Comparison of ENCODE assay signal across 8 cellular contexts in genomic region chr13:110912651-110913051, GRCh38. TPM values are rescaled to one million over a fixed set of nuclear protein-coding genes. Genes with fewer than 3 reads are reported as not detected.
DNase-seq lines count a peak whose midpoint lies in the region; ATAC-seq, FAIRE-seq and TF ChIP-seq lines count a peak whose summit lies in the region.

No MANE protein-coding gene starts in this region.

- H3K4me3 Mint-ChIP-seq in astrocyte (ENCODE audit: unreplicated experiment): peak overlapping the region; percentile 92

- H3K4me2 ChIP-seq in astrocyte (ENCODE audit: low read length): peak overlapping the region; percentile 95

- no peak for ATAC-seq in lung (ENCODE audit: insufficient read depth, low FRiP score)
- no peak for ATAC-seq in HG03571 (IDR thresholded peaks at IDR 0.05; ENCODE audit: unreplicated experiment)
- no peak for ATAC-seq in HG02642 (IDR thresholded peaks at IDR 0.05; ENCODE audit: poor library complexity, unreplicated experiment)
- no peak for ATAC-seq in GM18505 (IDR thresholded peaks at IDR 0.05; ENCODE audit: unreplicated experiment)

- TF ChIP-seq CTCF in astrocyte (IDR thresholded peaks at IDR 0.05; ENCODE audit: insufficient read depth, low read depth, low read length) (no peak), lung (IDR thresholded peaks at IDR 0.05; ENCODE audit: control extremely low read depth, extremely low read depth) (no peak)

- peaks cover 63% of the 10 kb centered on the region for H4K20me1 ChIP-seq in astrocyte (ENCODE audit: insufficient read depth, low read length)

- H3K9me3 ChIP-seq in astrocyte (ENCODE audit: insufficient read depth, low read depth, low read length) (no peaks in the 10 kb centered on the region), lung (ENCODE audit: control insufficient read depth in 2 of 2, insufficient read depth in 1 of 2, low read length in 1 of 2) (no peaks in the 10 kb centered on the region)

- peaks cover 38% of the 10 kb centered on the region for H3K4me1 Mint-ChIP-seq in astrocyte (ENCODE audit: low read depth, unreplicated experiment)

- TF ChIP-seq POLR2A in GM18505 (IDR thresholded peaks at IDR 0.05; ENCODE audit: borderline replicate concordance, extremely low read depth, insufficient read depth, insufficient read length): no peak

- H3K9ac ChIP-seq in astrocyte (ENCODE audit: low read length): peak overlapping the region; percentile 98

- H3K36me3 ChIP-seq in astrocyte (ENCODE audit: insufficient read depth, low read length) (peaks cover 11% of the 10 kb centered on the region), lung (ENCODE audit: control insufficient read depth in 2 of 2, insufficient read depth in 2 of 2, low read length in 2 of 2) (peaks cover 1 to 2% of the 10 kb centered on the region in 2 donors)

- peak overlapping the region; percentile 96 for H3K27ac ChIP-seq in astrocyte (ENCODE audit: low read depth, low read length)
- peak overlapping the region; percentile 5 to 96 for H3K27ac ChIP-seq in lung (ENCODE audit: low read depth in 1 of 2, low read length in 1 of 2)

- no peak overlapping the region for H2AFZ ChIP-seq in astrocyte (ENCODE audit: low read depth, low read length)

- H3K27ac Mint-ChIP-seq in astrocyte (ENCODE audit: unreplicated experiment): peak overlapping the region; percentile 94

- H3K9me3 Mint-ChIP-seq in astrocyte (ENCODE audit: unreplicated experiment): no peaks in the 10 kb centered on the region

- H3K4me1 ChIP-seq in astrocyte (ENCODE audit: insufficient read depth, low read length): peaks cover 35% of the 10 kb centered on the region
- H3K4me1 ChIP-seq in lung (ENCODE audit: control insufficient read depth in 2 of 2, insufficient read depth in 2 of 2, low read length in 2 of 2): peaks cover 9 to 39% of the 10 kb centered on the region in 2 donors

- peaks cover 71% of the 10 kb centered on the region for H3K79me2 ChIP-seq in astrocyte (ENCODE audit: insufficient read depth, low read length)

- H3K27me3 Mint-ChIP-seq in astrocyte (ENCODE audit: low read depth, unreplicated experiment): no peaks in the 10 kb centered on the region

- FAIRE-seq in astrocyte (lab: Jason Lieb, UNC): no peak

- H3K36me3 Mint-ChIP-seq in astrocyte (ENCODE audit: low read depth, unreplicated experiment): peaks cover 3% of the 10 kb centered on the region

- DNase-seq in AML-193 (lab: John Stamatoyannopoulos, UW): peak; percentile 34 to 63
- DNase-seq in HT-29 (ENCODE audit: low spot score): peak; percentile 73
- DNase-seq in astrocyte (ENCODE audit: low read depth): peak; percentile 82
- DNase-seq in lung (ENCODE audit: low spot score): no peak
- no peak for DNase-seq in globus pallidus (ENCODE audit: low spot score)

- no peaks in the 10 kb centered on the region for H3K27me3 ChIP-seq in astrocyte (ENCODE audit: insufficient read depth, low read length)
- no peaks in the 10 kb centered on the region for H3K27me3 ChIP-seq in lung (ENCODE audit: control insufficient read depth, insufficient read depth)

- WGBS in lung, 2 donors: 28 to 40% methylated on average over 10 of the region's 10 CpGs

- peak overlapping the region; percentile 81 for H3K4me3 ChIP-seq in astrocyte (ENCODE audit: insufficient read depth, low read depth, low read length)
- no peak overlapping the region for H3K4me3 ChIP-seq in lung

RNA-seq across cellular contexts. Expression of gene ANKRD10, which starts 2.2 kb away (rescaled TPM):
- 279 and 308 TPM in 2 replicates for total RNA-seq in HT-29 (2014; rRNA removed; shearing (Covaris generic))
- total RNA-seq in astrocyte (118 and 157 TPM in 2 replicates), lung (100 to 1,000 TPM in 1 of 2 donors, 10 to 100 TPM in 1; 95.0 to 353 TPM)
- 10 to 100 TPM; 44.0 to 89.5 TPM for polyA plus RNA-seq in lung

Comparison
In these comparisons a context has a peak if more than half of its experiments do, and no peak if none do; other contexts are left out.
1. DNase-seq: peak in AML-193 (2 of 2), HT-29 (single experiment) and astrocyte (single experiment); none in lung (single experiment) and globus pallidus (single experiment).